22 cellular contexts compared by ENCODE assay signal in the genomic region with DNA sequence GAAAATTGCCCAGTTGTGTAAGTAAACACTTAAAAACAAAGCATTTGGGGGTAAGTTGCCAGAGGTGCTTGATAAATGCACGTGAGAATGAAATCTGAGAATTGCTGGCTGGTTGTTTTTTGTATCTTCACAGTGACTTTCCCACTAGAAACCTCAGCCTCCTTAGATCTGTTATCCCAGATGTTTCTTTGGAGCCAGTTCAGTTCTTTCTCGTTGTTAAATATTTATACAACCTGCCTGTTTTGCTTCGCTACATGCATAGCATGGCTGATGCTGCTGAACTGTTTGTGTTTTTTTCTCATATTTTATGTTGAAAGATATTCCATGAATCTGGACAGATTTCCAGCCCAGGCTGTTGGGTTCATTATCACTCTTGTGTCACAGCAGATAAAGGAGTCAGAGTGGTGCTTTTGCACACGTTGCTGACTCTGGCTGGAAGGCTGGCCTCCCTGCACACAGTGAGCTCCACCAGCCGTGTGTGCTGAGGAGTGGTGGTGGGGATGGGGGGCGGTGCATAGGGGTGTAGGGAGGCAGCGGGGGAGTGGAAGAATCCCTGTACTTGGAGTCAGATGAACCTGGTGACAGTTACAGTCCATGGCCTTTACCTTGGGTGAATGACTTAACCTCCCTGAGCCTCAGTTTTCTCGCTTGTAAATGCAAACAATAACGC.
A peak's percentile ranks its signal among the peaks of the same experiment; 100 is the strongest.
DNase-seq lines count a peak whose midpoint lies in the region; ATAC-seq and TF ChIP-seq lines count a peak whose summit lies in the region.
"Had no signal": no experiment of that assay in that cellular context is flagged by ENCODE, and none has a peak within 500 bp of the region (broad histone marks: within the 10 kb centered on the region; RNA-seq: fewer than 3 reads in every experiment).

No MANE protein-coding gene starts in this region.

- peak overlapping the region; percentile 73 for H3K56ac ChIP-seq in IMR-90 (ENCODE audit: extremely low read depth, insufficient read depth, low read length)

- in situ Hi-C loops in IMR-90 (cut with MboI; ENCODE audit: low sequenced_read_pairs), result no loop called here

- peak; percentile 87 for DNase-seq in IMR-90
- DNase-seq in adipocyte (ENCODE audit: low read depth), result peak; percentile 30
- no peak for DNase-seq in hepatocyte (ENCODE audit: low spot score)
- DNase-seq in smooth muscle cell (lab: John Stamatoyannopoulos, UW; ENCODE audit: unreplicated experiment), result no peak
- no peak for DNase-seq in HuH-7 (ENCODE audit: low spot score)
- no peak for DNase-seq in middle frontal gyrus (ENCODE audit: extremely low spot score, low spot score)
- DNase-seq: activated CD8-positive, alpha-beta T cell treated with anti-CD3 and anti-CD28 coated beads for 36 hours; activated naive CD4-positive, alpha-beta T cell treated with anti-CD3 and anti-CD28 coated beads for 36 hours; activated T-cell treated with anti-CD3 and anti-CD28 coated beads, Interleukin-2, amount 50 U/mL, for 24 hours; AML-193; aorta; cerebellar nuclear complex; EL; hippocampal formation; islet precursor cell; mesendoderm; NCI-H2107; PC-9; T-helper 17 cell had no signal

- WGBS in IMR-90 (ENCODE audit: extremely low coverage in 2 of 2, insufficient read length in 1 of 2), 2 experiments, result 0% methylated on average over 1 of the region's 9 CpGs; no CpG with 5 or more reads in 1 of the 2 experiments
- 50% methylated on average over 9 of the region's 9 CpGs for WGBS in hepatocyte (ENCODE audit: low lambda C conversion rate, missing lambda C conversion rate)
- 59% methylated on average over 9 of the region's 9 CpGs for WGBS in smooth muscle cell (ENCODE audit: low lambda C conversion rate)

- peak overlapping the region; percentile 99 for H2BK5ac ChIP-seq in IMR-90 (ENCODE audit: low read depth, low read length, poor library complexity, severe bottlenecking)

- peak overlapping the region; percentile 86 to 92; a peak in 3 of 4 replicates for H4K8ac ChIP-seq in IMR-90 (ENCODE audit: low read depth in 2 of 2, low read length in 2 of 2)

- dilution Hi-C loops in IMR-90 (cut with HindIII; ENCODE audit: low sequenced_read_pairs, unreplicated experiment), result no loop called here

- H3K79me2 ChIP-seq in hepatocyte, result no peaks in the 10 kb centered on the region
- H3K79me2 ChIP-seq in smooth muscle cell (ENCODE audit: low read depth), result no peaks in the 10 kb centered on the region

- peak overlapping the region; percentile 98 for H4K91ac ChIP-seq in IMR-90 (ENCODE audit: insufficient read depth, low read depth, low read length)

- H3K27ac ChIP-seq in IMR-90 (ENCODE audit: insufficient read depth, low read length) (peak overlapping the region; percentile 99), hepatocyte (peak overlapping the region; percentile 36), smooth muscle cell (ENCODE audit: low read depth) (no peak overlapping the region)
- H3K27ac ChIP-seq: PC-9, SJSA1, thoracic aorta had no signal

- H2AFZ ChIP-seq in IMR-90 (replicated peaks; ENCODE audit: low read length, poor library complexity), result peak overlapping the region; percentile 64
- H2AFZ ChIP-seq in hepatocyte, result no peak overlapping the region
- H2AFZ ChIP-seq in smooth muscle cell (ENCODE audit: low read depth), result no peak overlapping the region
- H2AFZ ChIP-seq: PC-9 had no signal

- peak overlapping the region; percentile 95 for H3K23ac ChIP-seq in IMR-90 (ENCODE audit: low read depth, low read length)

- H3K27me3 ChIP-seq in IMR-90 (ENCODE audit: control insufficient read depth, insufficient read depth, low read length) (no peaks in the 10 kb centered on the region), adipocyte (replicated peaks; ENCODE audit: control insufficient read depth, insufficient read depth, low read length) (no peaks in the 10 kb centered on the region), hepatocyte (no peaks in the 10 kb centered on the region), smooth muscle cell (ENCODE audit: low read depth) (no peaks in the 10 kb centered on the region)
- H3K27me3 ChIP-seq: SJSA1 had no signal

- peak overlapping the region; percentile 96 for H2AK5ac ChIP-seq in IMR-90 (ENCODE audit: low read depth, low read length)

- peak overlapping the region; percentile 95; the same call in 2 of the 3 replicates for H2BK15ac ChIP-seq in IMR-90 (ENCODE audit: low read depth, low read length)

- peak overlapping the region; percentile 63 for H2AK9ac ChIP-seq in IMR-90 (replicated peaks; ENCODE audit: low read depth, low read length, poor library complexity)

- H3K14ac ChIP-seq in IMR-90 (replicated peaks; ENCODE audit: low read depth, low read length), result peak overlapping the region; percentile 92

- no peak for TF ChIP-seq RAD21 in IMR-90 (IDR thresholded peaks at IDR 0.05; ENCODE audit: low read length)

- H3K9me1 ChIP-seq in IMR-90 (ENCODE audit: insufficient read depth, low read length), result peaks cover 58% of the 10 kb centered on the region

- POLR2A ChIA-PET in IMR-90 (lab: Charles Lee; ENCODE audit: unreplicated experiment), result no interaction called here

- H3K4me3 ChIP-seq in IMR-90 (ENCODE audit: insufficient read depth, low read depth, low read length) (no peak overlapping the region), adipocyte (ENCODE audit: low read length) (no peak overlapping the region), hepatocyte (no peak overlapping the region), smooth muscle cell (no peak overlapping the region)
- H3K4me3 ChIP-seq: PC-9, SJSA1, thoracic aorta had no signal

- H3K79me1 ChIP-seq in IMR-90 (ENCODE audit: low read depth in 1 of 2, low read length in 2 of 2), result peaks cover 51 to 62% of the 10 kb centered on the region in 2 experiments; a peak in 3 of 4 replicates

- H3K36me3 ChIP-seq in IMR-90 (ENCODE audit: control insufficient read depth, insufficient read depth, low read length) (no peaks in the 10 kb centered on the region), adipocyte (ENCODE audit: control insufficient read depth, insufficient read depth, low read length, severe bottlenecking) (no peaks in the 10 kb centered on the region), hepatocyte (replicated peaks; ENCODE audit: insufficient read depth, low read depth) (no peaks in the 10 kb centered on the region), smooth muscle cell (ENCODE audit: low read depth) (no peaks in the 10 kb centered on the region)
- H3K36me3 ChIP-seq: thoracic aorta had no signal

- no peaks in the 10 kb centered on the region for H4K20me1 ChIP-seq in IMR-90 (ENCODE audit: insufficient read depth, low read length)
- no peaks in the 10 kb centered on the region for H4K20me1 ChIP-seq in hepatocyte (ENCODE audit: insufficient read depth, poor library complexity, severe bottlenecking)
- no peaks in the 10 kb centered on the region for H4K20me1 ChIP-seq in smooth muscle cell (ENCODE audit: low read depth)

- TF ChIP-seq CTCF in IMR-90 (conservative IDR thresholded peaks at IDR 0.05; ENCODE audit: low read depth, low read length), result no peak
- TF ChIP-seq CTCF in hepatocyte (IDR thresholded peaks at IDR 0.05; ENCODE audit: poor library complexity), result no peak
- no peak for TF ChIP-seq CTCF in smooth muscle cell (IDR thresholded peaks at IDR 0.05; ENCODE audit: borderline replicate concordance, insufficient read depth, poor library complexity, severe bottlenecking)

- H4K5ac ChIP-seq in IMR-90 (ENCODE audit: low read depth, low read length), result peak overlapping the region; percentile 78

- H3K9me2 ChIP-seq in hepatocyte (replicated peaks; ENCODE audit: insufficient read depth), result no peaks in the 10 kb centered on the region

- ATAC-seq in IMR-90 (ENCODE audit: low read depth), result peak; percentile 50
- ATAC-seq in GM18867 (IDR thresholded peaks at IDR 0.05; ENCODE audit: unreplicated experiment), result no peak
- ATAC-seq: activated CD8-positive, alpha-beta T cell treated with anti-CD3 and anti-CD28 coated beads for 36 hours; T-helper 17 cell had no signal

- peak overlapping the region; percentile 62 for H3K9ac ChIP-seq in IMR-90 (ENCODE audit: low read depth, low read length)
- H3K9ac ChIP-seq in adipocyte (ENCODE audit: low read length), result peak overlapping the region; percentile 2
- H3K9ac ChIP-seq in smooth muscle cell (ENCODE audit: low read depth), result no peak overlapping the region

- H2BK20ac ChIP-seq in IMR-90 (ENCODE audit: low read depth, low read length), result peak overlapping the region; percentile 99

- H2BK120ac ChIP-seq in IMR-90 (ENCODE audit: low read depth, low read length), result peak overlapping the region; percentile 99

- peak overlapping the region; percentile 95 for H3K18ac ChIP-seq in IMR-90 (ENCODE audit: low read depth, low read length)

- no peaks in the 10 kb centered on the region for H3F3A ChIP-seq in smooth muscle cell (ENCODE audit: low read depth)

- peaks cover 64% of the 10 kb centered on the region for H3K4me1 ChIP-seq in IMR-90 (ENCODE audit: control insufficient read depth, insufficient read depth, low read length)
- H3K4me1 ChIP-seq in adipocyte (ENCODE audit: control insufficient read depth, insufficient read depth, low read length), result peaks cover 59% of the 10 kb centered on the region
- H3K4me1 ChIP-seq in hepatocyte (ENCODE audit: insufficient read depth), result peaks cover 17% of the 10 kb centered on the region
- H3K4me1 ChIP-seq in smooth muscle cell (ENCODE audit: low read depth), result peaks cover 3% of the 10 kb centered on the region

- H3K4me2 ChIP-seq in IMR-90 (ENCODE audit: low read depth, low read length) (peak overlapping the region; percentile 19; the same call in 1 of the 2 replicates), hepatocyte (peak overlapping the region; percentile 42), smooth muscle cell (peak overlapping the region; percentile 9)
- H3K4me2 ChIP-seq: PC-9 had no signal

- BruUV-seq in IMR-90 (replicated peaks; lab: Mats Ljungman, UMichigan), result no TSS peak

- TF ChIP-seq POLR2A in IMR-90 (IDR thresholded peaks at IDR 0.05; ENCODE audit: low read depth, low read length), result no peak

- intact Hi-C loops in IMR-90 (cut with micrococcal nuclease), result loop anchor here (2.0 to 10.0 kb wide), 2 partner anchors 66 to 290 kb away; partner anchors contain the start of gene CEMIP

- CTCF ChIA-PET in IMR-90 (lab: Yijun Ruan, JAX), result no interaction called here

- H3K4ac ChIP-seq in IMR-90 (ENCODE audit: low read depth, low read length), result peak overlapping the region; percentile 99

- H3K9me3 ChIP-seq in IMR-90 (ENCODE audit: control insufficient read depth, insufficient read depth, low read length) (no peaks in the 10 kb centered on the region), adipocyte (ENCODE audit: control insufficient read depth, low read length) (no peaks in the 10 kb centered on the region), hepatocyte (ENCODE audit: low read depth) (no peaks in the 10 kb centered on the region), smooth muscle cell (replicated peaks; ENCODE audit: low read depth) (no peaks in the 10 kb centered on the region)
- H3K9me3 ChIP-seq: SJSA1, thoracic aorta had no signal

TF ChIP-seq in IMR-90, 13 proteins besides CTCF, POLR2A, EP300 and RAD21 (continues in another document):
- TF ChIP-seq BHLHE40 (IDR thresholded peaks at IDR 0.05; ENCODE audit: low read depth, low read length), result peak; percentile 83

Comparison
In these comparisons a context has a peak if more than half of its experiments do, and no peak if none do; other contexts are left out.
1. DNase-seq: peak in IMR-90 (single experiment) and adipocyte (single experiment); none in hepatocyte (single experiment), smooth muscle cell (single experiment), HuH-7 (single experiment) and middle frontal gyrus (single experiment).
2. Peak in every context shown above with its lines, with median percentiles within 50 percentile points of each other: H3K4me2 ChIP-seq.